8 cellular contexts compared by ENCODE assay signal in genomic region chr17:63446218-63446980, GRCh38. TPM values are rescaled to one million over a fixed set of nuclear protein-coding genes. Genes with fewer than 3 reads are reported as not detected.
DNase-seq lines count a peak whose midpoint lies in the region; ATAC-seq lines count a peak whose summit lies in the region.

Gene CYB561, minus strand, starts transcription at chr17:63446306. Its CDS starts 8,759 bp downstream, at chr17:63437547.

- H3K27ac ChIP-seq in ectodermal cell (ENCODE audit: insufficient read depth, low read depth, low read length, poor library complexity, severe bottlenecking): no peak within 1 kb of the TSS

- no peaks in the 10 kb centered on the region for H3K9me3 ChIP-seq in ectodermal cell (ENCODE audit: control insufficient read depth, low read length)

- 5% methylated on average over 89 of the region's 89 CpGs for WGBS in ectodermal cell, 2 experiments

- H3K4me3 ChIP-seq in ectodermal cell (ENCODE audit: insufficient read depth, low read depth, low read length): peak within 1 kb of the TSS; percentile 45

- H3K4me1 ChIP-seq in ectodermal cell (ENCODE audit: control insufficient read depth, insufficient read depth, low read length): peaks cover 19% of the 10 kb centered on the region

- H3K36me3 ChIP-seq in ectodermal cell (ENCODE audit: control insufficient read depth, insufficient read depth, low read length): no peaks in the 10 kb centered on the region

- H3K27me3 ChIP-seq in ectodermal cell (ENCODE audit: control insufficient read depth, insufficient read depth, low read length, poor library complexity, severe bottlenecking): peaks cover 33% of the 10 kb centered on the region

- intact Hi-C loops in Right ventricle myocardium inferior (cut with DNase I) (loop anchor here (2.0 kb wide), 1 partner anchor 28 kb away; no protein-coding TSS in a partner anchor), cardiac septum (cut with DNase I) (no loop called here)

- ATAC-seq in Right ventricle myocardium inferior (peak; percentile 84), HG02885 (IDR thresholded peaks at IDR 0.05; ENCODE audit: poor library complexity, unreplicated experiment) (peak; percentile 67)

- peak; percentile 90 for DNase-seq in Right ventricle myocardium inferior (ENCODE audit: missing footprints)
- DNase-seq in cardiac septum (ENCODE audit: low spot score): no peak
- DNase-seq in NCI-H2196 (lab: John Stamatoyannopoulos, UW; ENCODE audit: unreplicated experiment): peak; percentile 90
- DNase-seq in activated CD4-positive, alpha-beta T cell treated with anti-CD3 and anti-CD28 coated beads, Interleukin-2, amount 50 U/mL, for 24 hours (ENCODE audit: low read depth in 1 of 2, low spot score in 1 of 2): peak; percentile 46 to 62
- DNase-seq in lung microvascular endothelial cell (ENCODE audit: low read depth in 2 of 2): peak; percentile 57 to 80
- DNase-seq in stimulated activated CD8-positive, alpha-beta memory T cell treated with anti-CD3 and anti-CD28 coated beads, Interleukin-12 subunit alpha, Interleukin-12 subunit beta, amount 100 ng/mL, for 1 hour (ENCODE audit: low read depth): peak; percentile 39

RNA-seq across cellular contexts. Expression of gene CYB561, which starts in this region (rescaled TPM):
- 15.5 TPM for total RNA-seq in Right ventricle myocardium inferior
- total RNA-seq in cardiac septum: 6.8 TPM
- polyA plus RNA-seq in ectodermal cell (2013, experiment 1 of 4): 20.0 TPM
- polyA plus RNA-seq in ectodermal cell (2013, experiment 2 of 4): 18.7 TPM
- polyA plus RNA-seq in ectodermal cell (2013, experiment 3 of 4): 13.0 TPM
- 15.0 TPM for polyA plus RNA-seq in ectodermal cell (2013, experiment 4 of 4)
- 7.3 and 12.9 TPM in 2 replicates for total RNA-seq in lung microvascular endothelial cell
